In genomic region chr5:141319202-141319601, GRCh38 we compare ENCODE assay signal across 11 cellular contexts. TPM values are rescaled to one million over a fixed set of nuclear protein-coding genes. Genes with fewer than 3 reads are reported as not detected.
DNase-seq lines count a peak whose midpoint lies in the region; ATAC-seq and TF ChIP-seq lines count a peak whose summit lies in the region.
"Had no signal": no experiment of that assay in that cellular context is flagged by ENCODE, and none has a peak within 500 bp of the region (broad histone marks: within the 10 kb centered on the region; RNA-seq: fewer than 3 reads in every experiment).

No MANE protein-coding gene starts in this region.

- TF ChIP-seq POLR2A in stomach (IDR thresholded peaks at IDR 0.05) = no peak

- WGBS in stomach, 5 donors = 97 to 99% (median 98%) methylated on average over 6 of the region's 6 CpGs

- peak overlapping the region in 4 of 7 donors; percentile 15 to 93 (median 88) for H3K27ac Mint-ChIP-seq in CD4-positive, alpha-beta memory T cell
- peak overlapping the region; percentile 99 to 100 for H3K27ac Mint-ChIP-seq in natural killer cell treated with Interleukin-12 subunit alpha and Interleukin-12 subunit beta and Interleukin-15 and Interleukin-18, amount 100 ng/mL, for 72 hours

- peaks cover 36% of the 10 kb centered on the region for H3K79me2 ChIP-seq in KMS-11 (ENCODE audit: insufficient read depth, low read depth)

- CTCF ChIA-PET in CD4-positive, alpha-beta memory T cell (lab: Charles Lee; ENCODE audit: partially characterized antibody) = interaction anchor here (1.0 to 4.8 kb wide), 9 partner anchors 11 to 245 kb away, joined by 3 to 38 read pairs (median 6); partner anchors contain the start of gene PCDHGA1

- no peak for TF ChIP-seq EP300 in stomach (IDR thresholded peaks at IDR 0.05)

- H3K27me3 ChIP-seq in CD4-positive, alpha-beta memory T cell (ENCODE audit: insufficient read depth, low read length) = no peaks in the 10 kb centered on the region
- no peaks in the 10 kb centered on the region for H3K27me3 ChIP-seq in KMS-11 (ENCODE audit: insufficient read depth, low read depth)
- H3K27me3 ChIP-seq in brain microvascular endothelial cell (replicated peaks) = no peaks in the 10 kb centered on the region
- no peaks in the 10 kb centered on the region for H3K27me3 ChIP-seq in stomach
- H3K27me3 ChIP-seq: esophagus squamous epithelium had no signal

- H3K4me1 Mint-ChIP-seq in CD4-positive, alpha-beta memory T cell = peaks cover 21 to 32% (median 28%) of the 10 kb centered on the region in 4 donors
- peaks cover 35 to 45% of the 10 kb centered on the region in 2 donors for H3K4me1 Mint-ChIP-seq in natural killer cell treated with Interleukin-12 subunit alpha and Interleukin-12 subunit beta and Interleukin-15 and Interleukin-18, amount 100 ng/mL, for 72 hours (ENCODE audit: low read depth in 2 of 2)

- in situ Hi-C loops in brain microvascular endothelial cell (cut with HindIII; ENCODE audit: low pct_ligation_motif_present, low sequenced_read_pairs) = no loop called here

- DNase-seq in CD4-positive, alpha-beta memory T cell = no peak
- DNase-seq in brain microvascular endothelial cell = peak; percentile 29
- no peak for DNase-seq in natural killer cell treated with Interleukin-12 subunit alpha and Interleukin-12 subunit beta and Interleukin-15 and Interleukin-18, amount 100 ng/mL, for 72 hours (ENCODE audit: low spot score)
- DNase-seq in stimulated activated CD4-positive, alpha-beta T cell treated with anti-CD3 and anti-CD28 coated beads, Interleukin-15, amount 100 ng/mL, for 24 hours = no peak
- DNase-seq in DMS53 treated with DMSO at 0.1 percent for 48 hours (lab: John Stamatoyannopoulos, UW; ENCODE audit: unreplicated experiment) = no peak
- DNase-seq in stomach = no peak
- DNase-seq: activated effector memory CD4-positive, alpha-beta T cell treated with anti-CD3 and anti-CD28 coated beads, Interleukin-2, amount 50 U/mL, for 16 hours; esophagus squamous epithelium had no signal

- H3K4me3 Mint-ChIP-seq in CD4-positive, alpha-beta memory T cell = peak overlapping the region in 6 of 8 donors; percentile 92 to 99 (median 98)
- peak overlapping the region; percentile 97 for H3K4me3 Mint-ChIP-seq in natural killer cell treated with Interleukin-12 subunit alpha and Interleukin-12 subunit beta and Interleukin-15 and Interleukin-18, amount 100 ng/mL, for 72 hours

- no peak overlapping the region for H3K9ac ChIP-seq in KMS-11

- peaks cover 21 to 40% of the 10 kb centered on the region in 2 donors for H3K9me3 ChIP-seq in CD4-positive, alpha-beta memory T cell (ENCODE audit: control insufficient read depth in 1 of 2, low read length in 2 of 2)
- peaks cover 59 to 93% (median 78%) of the 10 kb centered on the region in 4 donors for H3K9me3 ChIP-seq in stomach

- peak overlapping the region; percentile 54 to 77 for H3K4me3 ChIP-seq in CD4-positive, alpha-beta memory T cell (ENCODE audit: low read length in 2 of 2)
- H3K4me3 ChIP-seq in KMS-11 (IDR thresholded peaks at IDR 0.05; ENCODE audit: insufficient read depth, low read depth, low read length) (no peak overlapping the region), brain microvascular endothelial cell (ENCODE audit: low read depth, low read length) (no peak overlapping the region), stomach (peak overlapping the region in 2 of 4 donors; percentile 63 to 67)

- peaks cover 14 to 87% (median 77%) of the 10 kb centered on the region in 8 donors for H3K9me3 Mint-ChIP-seq in CD4-positive, alpha-beta memory T cell
- H3K9me3 Mint-ChIP-seq in natural killer cell treated with Interleukin-12 subunit alpha and Interleukin-12 subunit beta and Interleukin-15 and Interleukin-18, amount 100 ng/mL, for 72 hours = peaks cover 33% of the 10 kb centered on the region

- peak overlapping the region; percentile 54 for H3K4me2 ChIP-seq in KMS-11

- no peak overlapping the region for H2AFZ ChIP-seq in KMS-11 (ENCODE audit: low read depth)

- ATAC-seq in natural killer cell treated with Interleukin-12 subunit alpha and Interleukin-12 subunit beta and Interleukin-15 and Interleukin-18, amount 100 ng/mL, for 72 hours = no peak
- no peak for ATAC-seq in GM21367 (IDR thresholded peaks at IDR 0.05; ENCODE audit: unreplicated experiment)

- H3K36me3 Mint-ChIP-seq in CD4-positive, alpha-beta memory T cell = peaks cover 51 to 53% of the 10 kb centered on the region in 2 donors
- H3K36me3 Mint-ChIP-seq in natural killer cell treated with Interleukin-12 subunit alpha and Interleukin-12 subunit beta and Interleukin-15 and Interleukin-18, amount 100 ng/mL, for 72 hours = peaks cover 57% of the 10 kb centered on the region

- no peaks in the 10 kb centered on the region for H4K20me1 ChIP-seq in KMS-11 (ENCODE audit: insufficient read depth)

- intact Hi-C loops in CD4-positive, alpha-beta memory T cell (cut with micrococcal nuclease) = no loop called here
- intact Hi-C loops in stomach (cut with DNase I; ENCODE audit: low total_unique reads) = no loop called here

- H3K36me3 ChIP-seq in CD4-positive, alpha-beta memory T cell (ENCODE audit: insufficient read depth, low read length) = peaks cover 19% of the 10 kb centered on the region
- H3K36me3 ChIP-seq in KMS-11 (ENCODE audit: insufficient read depth) (peaks cover 11% of the 10 kb centered on the region; the same call in 1 of the 2 replicates), brain microvascular endothelial cell (replicated peaks) (peaks cover 17% of the 10 kb centered on the region), stomach (peaks cover 14 to 56% (median 48%) of the 10 kb centered on the region in 4 donors)

- POLR2A ChIA-PET in CD4-positive, alpha-beta memory T cell (lab: Charles Lee; ENCODE audit: partially characterized antibody) = interaction anchor here (0.9 to 2.6 kb wide), 2 partner anchors 94 to 193 kb away, joined by 3 to 10 read pairs; partner anchors contain the start of gene PCDHGA10

- no peak for TF ChIP-seq CTCF in KMS-11 (conservative IDR thresholded peaks at IDR 0.05; ENCODE audit: low read depth, low read length)
- TF ChIP-seq CTCF in brain microvascular endothelial cell (IDR thresholded peaks at IDR 0.05; ENCODE audit: low read depth, low read length, missing control alignments) = no peak
- no peak for TF ChIP-seq CTCF in stomach (IDR thresholded peaks at IDR 0.05)

- no peak overlapping the region for H3K27ac ChIP-seq in CD4-positive, alpha-beta memory T cell (ENCODE audit: low read depth, low read length)
- no peak overlapping the region for H3K27ac ChIP-seq in KMS-11
- H3K27ac ChIP-seq in brain microvascular endothelial cell = no peak overlapping the region
- H3K27ac ChIP-seq in stomach = no peak overlapping the region

- peaks cover 15% of the 10 kb centered on the region for H3K4me1 ChIP-seq in CD4-positive, alpha-beta memory T cell (ENCODE audit: insufficient read depth, low read length)
- H3K4me1 ChIP-seq in KMS-11 (ENCODE audit: low read depth, poor library complexity, severe bottlenecking) (no peaks in the 10 kb centered on the region), stomach (peaks cover 0 to 12% (median 8%) of the 10 kb centered on the region in 4 donors)

- no peaks in the 10 kb centered on the region for H3K27me3 Mint-ChIP-seq in CD4-positive, alpha-beta memory T cell
- no peaks in the 10 kb centered on the region for H3K27me3 Mint-ChIP-seq in natural killer cell treated with Interleukin-12 subunit alpha and Interleukin-12 subunit beta and Interleukin-15 and Interleukin-18, amount 100 ng/mL, for 72 hours

RNA-seq across cellular contexts. Expression of gene TAF7, which starts 1.4 kb away (rescaled TPM):
- 100 to 1,000 TPM; 109 to 119 TPM for total RNA-seq in CD4-positive, alpha-beta memory T cell
- polyA plus RNA-seq in CD4-positive, alpha-beta memory T cell = 100 to 1,000 TPM; 165 to 216 TPM
- 10 to 100 TPM; 52.5 to 63.5 TPM for total RNA-seq in natural killer cell treated with Interleukin-12 subunit alpha and Interleukin-12 subunit beta and Interleukin-15 and Interleukin-18, amount 100 ng/mL, for 72 hours
- 10 to 100 TPM; 22.0 to 89.8 (median 36.5) TPM for total RNA-seq in stomach
- 10 to 100 TPM; 32.6 to 46.1 (median 43.5) TPM for polyA plus RNA-seq in stomach

RNA-seq across cellular contexts. Expression of gene PCDHGA1, which starts 11.1 kb away (rescaled TPM):
- total RNA-seq in CD4-positive, alpha-beta memory T cell = under 1 TPM; 0.58 to 0.78 TPM
- polyA plus RNA-seq in CD4-positive, alpha-beta memory T cell = not detected
- under 1 TPM in 1 of 2 donors, not detected in 1; 0.07 TPM for total RNA-seq in natural killer cell treated with Interleukin-12 subunit alpha and Interleukin-12 subunit beta and Interleukin-15 and Interleukin-18, amount 100 ng/mL, for 72 hours
- total RNA-seq in stomach = under 1 TPM in 1 of 5 donors, not detected in 4; 0.18 TPM
- polyA plus RNA-seq in stomach = under 1 TPM in 1 of 3 donors, not detected in 2; 0.13 TPM
- total RNA-seq: mononuclear cell had no signal

RNA-seq across cellular contexts. Expression of gene SLC25A2, which starts 15.4 kb away (rescaled TPM):
- under 1 TPM; 0.38 to 0.91 TPM for total RNA-seq in CD4-positive, alpha-beta memory T cell
- not detected for polyA plus RNA-seq in CD4-positive, alpha-beta memory T cell
- total RNA-seq in natural killer cell treated with Interleukin-12 subunit alpha and Interleukin-12 subunit beta and Interleukin-15 and Interleukin-18, amount 100 ng/mL, for 72 hours = 1 to 10 TPM in 1 of 2 donors, under 1 TPM in 1; 0.67 to 2.2 TPM
- total RNA-seq in stomach = 1 to 10 TPM in 1 of 5 donors, under 1 TPM in 1, not detected in 3; 0.43 to 4.8 TPM
- polyA plus RNA-seq in stomach = not detected

RNA-seq across cellular contexts. Expression of gene PCDHGA2, which starts 19.4 kb away (rescaled TPM):
- under 1 TPM; 0.19 to 0.23 TPM for total RNA-seq in CD4-positive, alpha-beta memory T cell
- not detected for polyA plus RNA-seq in CD4-positive, alpha-beta memory T cell
- total RNA-seq in natural killer cell treated with Interleukin-12 subunit alpha and Interleukin-12 subunit beta and Interleukin-15 and Interleukin-18, amount 100 ng/mL, for 72 hours = not detected
- 1 to 10 TPM; 1.2 to 3.5 (median 2.0) TPM for total RNA-seq in stomach
- under 1 TPM; 0.06 to 0.31 (median 0.18) TPM for polyA plus RNA-seq in stomach
- total RNA-seq: mononuclear cell had no signal

RNA-seq across cellular contexts. Expression of gene PCDHGA3, which starts 24.4 kb away (rescaled TPM):
- under 1 TPM; 0.17 to 0.26 TPM for total RNA-seq in CD4-positive, alpha-beta memory T cell
- under 1 TPM in 1 of 2 donors, not detected in 1; 0.23 TPM for polyA plus RNA-seq in CD4-positive, alpha-beta memory T cell
- not detected for total RNA-seq in natural killer cell treated with Interleukin-12 subunit alpha and Interleukin-12 subunit beta and Interleukin-15 and Interleukin-18, amount 100 ng/mL, for 72 hours
- 1 to 10 TPM in 3 of 5 donors, under 1 TPM in 1, not detected in 1; 0.58 to 6.7 (median 1.4) TPM for total RNA-seq in stomach
- polyA plus RNA-seq in stomach = under 1 TPM in 1 of 3 donors, not detected in 2; 0.08 TPM

Comparison
In these comparisons a context has a peak if more than half of its experiments do, and no peak if none do; other contexts are left out.
1. H3K4me3 ChIP-seq: peak in CD4-positive, alpha-beta memory T cell (2 of 2); none in KMS-11 (single experiment) and brain microvascular endothelial cell (single experiment).